Comparison of ENCODE assay signal across 8 cellular contexts in genomic region chr7:87148332-87148955, GRCh38. TPM values are rescaled to one million over a fixed set of nuclear protein-coding genes. Genes with fewer than 3 reads are reported as not detected.
DNase-seq lines count a peak whose midpoint lies in the region; ATAC-seq and TF ChIP-seq lines count a peak whose summit lies in the region.

No MANE protein-coding gene starts in this region.

- no peaks in the 10 kb centered on the region for H3K9me2 ChIP-seq in Karpas-422 (replicated peaks; ENCODE audit: insufficient read depth, low read length)

- H2AFZ ChIP-seq in Karpas-422 (ENCODE audit: low read length), result no peak overlapping the region

- no peak overlapping the region for H3K4me3 ChIP-seq in psoas muscle
- H3K4me3 ChIP-seq in Karpas-422 (ENCODE audit: low read length), result no peak overlapping the region

- TF ChIP-seq CTCF in psoas muscle (IDR thresholded peaks at IDR 0.05), result peak; percentile 67

- H3K9ac ChIP-seq in Karpas-422 (ENCODE audit: low read length), result no peak overlapping the region

- peaks cover 5% of the 10 kb centered on the region; the same call in 1 of the 2 replicates for H4K20me1 ChIP-seq in Karpas-422 (ENCODE audit: insufficient read depth, low read depth, low read length)

- H3K27me3 ChIP-seq in psoas muscle (ENCODE audit: insufficient read depth in 3 of 3, low read length in 2 of 3) (no peaks in the 10 kb centered on the region), Karpas-422 (ENCODE audit: low read length) (no peaks in the 10 kb centered on the region)

- 43 to 71% (median 44%) methylated on average over 1 of the region's 1 CpG for WGBS in psoas muscle, 3 donors

- intact Hi-C loops in psoas muscle (cut with DNase I), result loop anchor here (1.0 to 5.0 kb wide), 2 partner anchors 209 to 211 kb away; no protein-coding TSS in a partner anchor

- peak overlapping the region; percentile 59 for H3K27ac ChIP-seq in psoas muscle
- no peak overlapping the region for H3K27ac ChIP-seq in Karpas-422 (ENCODE audit: low read length)

- H3K79me2 ChIP-seq in Karpas-422 (ENCODE audit: low read length), result peaks cover 12% of the 10 kb centered on the region

- H3K9me3 ChIP-seq in psoas muscle (no peaks in the 10 kb centered on the region), Karpas-422 (ENCODE audit: low read length) (no peaks in the 10 kb centered on the region)

- H3K4me2 ChIP-seq in Karpas-422 (ENCODE audit: low read depth, low read length, poor library complexity, severe bottlenecking), result no peak overlapping the region

- DNase-seq in NCI-H345 (lab: John Stamatoyannopoulos, UW), result peak; percentile 19
- no peak for DNase-seq in NCI-H345 treated with DMSO at 0.1 percent for 48 hours (lab: John Stamatoyannopoulos, UW; ENCODE audit: unreplicated experiment)
- DNase-seq in NCI-H1694 (lab: John Stamatoyannopoulos, UW), result peak; percentile 47
- DNase-seq in cerebellum (ENCODE audit: low spot score), result peak; percentile 25
- no peak for DNase-seq in psoas muscle
- no peak for DNase-seq in activated effector memory CD4-positive, alpha-beta T cell treated with Interleukin-2 at 50 U/mL for 16 hours
- no peak for DNase-seq in Karpas-422

- H3K4me1 ChIP-seq in psoas muscle (peaks cover 19% of the 10 kb centered on the region), Karpas-422 (ENCODE audit: low read length) (peaks cover 19% of the 10 kb centered on the region)

- ATAC-seq in psoas muscle (no peak), GM21515 (IDR thresholded peaks at IDR 0.05; ENCODE audit: unreplicated experiment) (no peak)

- H3K36me3 ChIP-seq in psoas muscle (ENCODE audit: insufficient read depth in 1 of 2, low read depth in 1 of 2) (no peaks in the 10 kb centered on the region), Karpas-422 (ENCODE audit: insufficient read depth, low read length) (no peaks in the 10 kb centered on the region)

RNA-seq across cellular contexts. Expression of gene DMTF1, which starts 3.8 kb away (rescaled TPM):
- total RNA-seq in cerebellum (304 TPM), psoas muscle (10 to 100 TPM; 12.5 to 25.3 (median 20.5) TPM)
- polyA plus RNA-seq in psoas muscle, result 10 to 100 TPM in 2 of 3 donors, 1 to 10 TPM in 1; 8.3 to 16.8 (median 16.3) TPM
- total RNA-seq in Karpas-422 (2014; rRNA removed; shearing (Covaris generic); ENCODE audit: low replicate concordance), result 94.3 and 179 TPM in 2 replicates

Comparison
In these comparisons a context has a peak if more than half of its experiments do, and no peak if none do; other contexts are left out.
1. DNase-seq: peak in NCI-H345 (single experiment), NCI-H1694 (single experiment) and cerebellum (single experiment); none in NCI-H345 treated with DMSO at 0.1 percent for 48 hours (single experiment), psoas muscle (0 of 2), activated effector memory CD4-positive, alpha-beta T cell treated with Interleukin-2 at 50 U/mL for 16 hours (single experiment) and Karpas-422 (single experiment).